ENCODE assay signal across 9 cellular contexts in the genomic region with DNA sequence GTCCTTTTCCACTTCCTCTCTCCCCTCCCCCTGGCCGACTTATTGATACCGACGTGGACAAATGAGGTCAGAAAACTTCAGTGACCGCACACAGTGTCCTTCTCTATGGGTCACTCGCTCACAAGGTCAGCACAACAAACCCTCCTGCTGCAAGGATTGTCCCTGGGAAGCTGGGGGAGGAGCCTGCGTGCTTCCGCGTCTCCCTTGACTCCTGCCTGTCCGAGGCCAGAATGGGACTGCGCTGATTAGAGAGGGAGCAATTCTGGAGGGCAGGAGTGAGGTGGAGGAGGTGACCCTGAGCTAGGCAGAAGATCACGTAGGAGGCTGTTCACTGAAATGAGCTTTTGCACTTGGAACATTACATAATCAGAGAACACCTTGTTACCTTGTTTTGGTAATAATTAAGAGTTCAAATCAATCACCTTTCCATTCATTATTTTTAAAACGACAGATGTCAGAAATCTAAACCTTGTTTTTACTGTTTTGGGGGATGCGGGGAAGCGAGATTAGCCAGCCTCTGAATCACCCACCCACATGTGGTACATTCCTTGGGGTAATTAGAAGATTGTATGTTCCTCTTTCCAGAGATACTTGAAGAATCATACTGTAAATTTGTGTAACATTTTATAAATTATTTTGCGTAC.
DNase-seq lines count a peak whose midpoint lies in the region; ATAC-seq and TF ChIP-seq lines count a peak whose summit lies in the region.
"Had no signal": no experiment of that assay in that cellular context is flagged by ENCODE, and none has a peak within 500 bp of the region (broad histone marks: within the 10 kb centered on the region; RNA-seq: fewer than 3 reads in every experiment).

No MANE protein-coding gene starts in this region.

- peak; percentile 63 to 80 for TF ChIP-seq RAD21 in liver (IDR thresholded peaks at IDR 0.05)

- H3K4me1 ChIP-seq in liver (ENCODE audit: control insufficient read depth in 4 of 4, insufficient read depth in 4 of 4, low read length in 3 of 4) (peaks cover 8 to 38% (median 25%) of the 10 kb centered on the region in 4 donors), thoracic aorta (ENCODE audit: control insufficient read depth in 1 of 2, low read depth in 2 of 2) (peaks cover 21 to 60% of the 10 kb centered on the region in 2 donors)

- peaks cover 73% of the 10 kb centered on the region for H3K4me1 Mint-ChIP-seq in central memory CD8-positive, alpha-beta T cell

- peak overlapping the region; percentile 99 for H3K27ac Mint-ChIP-seq in central memory CD8-positive, alpha-beta T cell (ENCODE audit: low read depth)

- H3K4me3 ChIP-seq in liver (ENCODE audit: low read depth in 1 of 3, low read length in 3 of 3): peak overlapping the region; percentile 47 to 68 (median 60)
- peak overlapping the region; percentile 78 for H3K4me3 ChIP-seq in thoracic aorta

- ATAC-seq in central memory CD8-positive, alpha-beta T cell (replicated peaks; ENCODE audit: extremely low read depth, poor library complexity, severe bottlenecking): no peak
- ATAC-seq in thoracic aorta (ENCODE audit: insufficient number of reproducible peaks, low FRiP score, low read depth) (no peak), GM21515 (IDR thresholded peaks at IDR 0.05; ENCODE audit: unreplicated experiment) (no peak), HG03442 (IDR thresholded peaks at IDR 0.05; ENCODE audit: unreplicated experiment) (no peak)

- H3K9ac ChIP-seq in liver (ENCODE audit: low read depth in 1 of 2, low read length in 2 of 2): peak overlapping the region; percentile 56 to 98

- WGBS in liver: 8% methylated on average over 15 of the region's 15 CpGs

- H3K9me3 ChIP-seq in liver (ENCODE audit: control insufficient read depth in 4 of 4, low read length in 3 of 4): no peaks in the 10 kb centered on the region
- no peaks in the 10 kb centered on the region for H3K9me3 ChIP-seq in thoracic aorta

- peaks cover 13% of the 10 kb centered on the region for H3K36me3 Mint-ChIP-seq in central memory CD8-positive, alpha-beta T cell (ENCODE audit: insufficient read depth)

- peak overlapping the region; percentile 79 to 87 for H3K27ac ChIP-seq in liver (ENCODE audit: low read depth in 1 of 2, low read length in 2 of 2)
- H3K27ac ChIP-seq in thoracic aorta: peak overlapping the region; percentile 94 to 98
- H3K27ac ChIP-seq: WERI-Rb-1 had no signal

- H3K36me3 ChIP-seq in liver (ENCODE audit: control insufficient read depth in 4 of 4, insufficient read depth in 3 of 4, low read depth in 1 of 4, low read length in 3 of 4) (no peaks in the 10 kb centered on the region), thoracic aorta (no peaks in the 10 kb centered on the region)
- H3K36me3 ChIP-seq: WERI-Rb-1 had no signal

- H3K9me3 Mint-ChIP-seq in central memory CD8-positive, alpha-beta T cell: no peaks in the 10 kb centered on the region

- TF ChIP-seq CTCF in liver (IDR thresholded peaks at IDR 0.05; ENCODE audit: low read depth, low read length, missing input control) (no peak), thoracic aorta (IDR thresholded peaks at IDR 0.05) (no peak), GM10248 (IDR thresholded peaks at IDR 0.05; ENCODE audit: control extremely low read depth, extremely low read depth, low read depth, missing control alignments) (no peak)

- H3K27me3 Mint-ChIP-seq in central memory CD8-positive, alpha-beta T cell: no peaks in the 10 kb centered on the region

- DNase-seq in HuH-7.5 (ENCODE audit: low spot score): peak; percentile 73
- no peak for DNase-seq in central memory CD8-positive, alpha-beta T cell (ENCODE audit: low spot score in 2 of 2)
- DNase-seq in thoracic aorta (ENCODE audit: low spot score): peak; percentile 41
- no peak for DNase-seq in GM10248 (ENCODE audit: extremely low spot score)
- DNase-seq: MV-4-11, WERI-Rb-1 had no signal

- H3K4me3 Mint-ChIP-seq in central memory CD8-positive, alpha-beta T cell: peak overlapping the region; percentile 89

- POLR2A ChIA-PET in GM10248 (lab: Yijun Ruan, JAX): no interaction called here

- CTCF ChIA-PET in GM10248 (lab: Yijun Ruan, JAX): no interaction called here

- H3K27me3 ChIP-seq in liver (ENCODE audit: control insufficient read depth in 4 of 4, insufficient read depth in 4 of 4, low read length in 3 of 4) (no peaks in the 10 kb centered on the region), thoracic aorta (replicated peaks; ENCODE audit: insufficient read depth) (no peaks in the 10 kb centered on the region)

TF ChIP-seq in liver, 16 proteins besides CTCF, POLR2A, EP300 and RAD21:
- TF ChIP-seq ZBTB33 (IDR thresholded peaks at IDR 0.05): peak; percentile 29
- peak; percentile 56 for TF ChIP-seq FOXA2 (IDR thresholded peaks at IDR 0.05)
- peak; percentile 84 for TF ChIP-seq HNF4A (conservative IDR thresholded peaks at IDR 0.05)
- TF ChIP-seq MAX (IDR thresholded peaks at IDR 0.05): peak; percentile 98
- TF ChIP-seq SP1 (IDR thresholded peaks at IDR 0.05): peak; percentile 99
- peak; percentile 99 to 100 for TF ChIP-seq RXRA (IDR thresholded peaks at IDR 0.05)
- TF ChIP-seq ATF3 (IDR thresholded peaks at IDR 0.05): peak; percentile 77
- peak in 1 of 2 donors; percentile 53 for TF ChIP-seq GABPA (IDR thresholded peaks at IDR 0.05 in 1 of 2, conservative IDR thresholded peaks at IDR 0.05 in 1 of 2)
- peak; percentile 41 to 84 for TF ChIP-seq EGR1 (IDR thresholded peaks at IDR 0.05; ENCODE audit: low read depth in 2 of 2)
- TF ChIP-seq JUND (IDR thresholded peaks at IDR 0.05): peak; percentile 89
- TF ChIP-seq TAF1 (conservative IDR thresholded peaks at IDR 0.05): peak; percentile 98
- TF ChIP-seq, protein P1, sequence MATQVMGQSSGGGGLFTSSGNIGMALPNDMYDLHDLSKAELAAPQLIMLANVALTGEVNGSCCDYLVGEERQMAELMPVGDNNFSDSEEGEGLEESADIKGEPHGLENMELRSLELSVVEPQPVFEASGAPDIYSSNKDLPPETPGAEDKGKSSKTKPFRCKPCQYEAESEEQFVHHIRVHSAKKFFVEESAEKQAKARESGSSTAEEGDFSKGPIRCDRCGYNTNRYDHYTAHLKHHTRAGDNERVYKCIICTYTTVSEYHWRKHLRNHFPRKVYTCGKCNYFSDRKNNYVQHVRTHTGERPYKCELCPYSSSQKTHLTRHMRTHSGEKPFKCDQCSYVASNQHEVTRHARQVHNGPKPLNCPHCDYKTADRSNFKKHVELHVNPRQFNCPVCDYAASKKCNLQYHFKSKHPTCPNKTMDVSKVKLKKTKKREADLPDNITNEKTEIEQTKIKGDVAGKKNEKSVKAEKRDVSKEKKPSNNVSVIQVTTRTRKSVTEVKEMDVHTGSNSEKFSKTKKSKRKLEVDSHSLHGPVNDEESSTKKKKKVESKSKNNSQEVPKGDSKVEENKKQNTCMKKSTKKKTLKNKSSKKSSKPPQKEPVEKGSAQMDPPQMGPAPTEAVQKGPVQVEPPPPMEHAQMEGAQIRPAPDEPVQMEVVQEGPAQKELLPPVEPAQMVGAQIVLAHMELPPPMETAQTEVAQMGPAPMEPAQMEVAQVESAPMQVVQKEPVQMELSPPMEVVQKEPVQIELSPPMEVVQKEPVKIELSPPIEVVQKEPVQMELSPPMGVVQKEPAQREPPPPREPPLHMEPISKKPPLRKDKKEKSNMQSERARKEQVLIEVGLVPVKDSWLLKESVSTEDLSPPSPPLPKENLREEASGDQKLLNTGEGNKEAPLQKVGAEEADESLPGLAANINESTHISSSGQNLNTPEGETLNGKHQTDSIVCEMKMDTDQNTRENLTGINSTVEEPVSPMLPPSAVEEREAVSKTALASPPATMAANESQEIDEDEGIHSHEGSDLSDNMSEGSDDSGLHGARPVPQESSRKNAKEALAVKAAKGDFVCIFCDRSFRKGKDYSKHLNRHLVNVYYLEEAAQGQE (IDR thresholded peaks at IDR 0.05): peak; percentile 82
- peak; percentile 49 for TF ChIP-seq YY1 (IDR thresholded peaks at IDR 0.05)
- TF ChIP-seq HNF4G (IDR thresholded peaks at IDR 0.05): peak; percentile 73
- peak; percentile 99 for TF ChIP-seq NR2F2 (IDR thresholded peaks at IDR 0.05)
- TF ChIP-seq FOXA1 (IDR thresholded peaks at IDR 0.05): peak; percentile 8

Comparison
In these comparisons a context has a peak if more than half of its experiments do, and no peak if none do; other contexts are left out.
1. DNase-seq: peak in HuH-7.5 (single experiment) and thoracic aorta (single experiment); none in central memory CD8-positive, alpha-beta T cell (0 of 2) and GM10248 (single experiment).